Comparison of ENCODE assay signal across 8 cellular contexts in the genomic region with DNA sequence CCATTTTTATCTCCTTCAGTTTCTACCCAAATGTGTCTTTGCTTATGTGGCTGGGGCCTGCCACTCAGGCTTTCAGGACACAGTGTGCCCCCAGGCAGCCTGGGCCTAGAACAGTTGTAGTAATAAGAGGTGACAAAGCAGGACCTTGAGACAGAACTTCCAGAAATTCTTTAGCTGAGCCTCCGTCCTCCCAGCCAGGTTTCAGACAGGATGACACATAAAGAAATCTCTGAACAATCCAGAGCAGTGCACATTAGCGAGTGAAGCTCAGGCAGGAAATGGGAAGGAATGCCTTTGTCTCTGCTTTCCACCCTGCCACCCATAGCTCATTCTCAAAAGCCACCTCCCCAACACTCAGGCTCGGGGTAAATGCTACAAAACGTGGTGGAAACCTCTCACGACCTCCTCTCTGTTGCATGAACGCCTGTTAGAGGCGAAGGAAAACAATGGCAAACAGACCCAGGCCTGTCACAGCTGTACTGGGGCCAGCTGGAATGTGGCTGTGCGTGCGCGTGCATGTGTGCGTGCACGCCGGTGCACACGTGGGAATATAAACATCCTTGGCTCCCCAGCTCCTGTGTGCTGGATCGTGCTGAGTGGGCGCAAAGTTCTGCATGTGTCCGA.
DNase-seq lines count a peak whose midpoint lies in the region; ATAC-seq and TF ChIP-seq lines count a peak whose summit lies in the region.

No MANE protein-coding gene starts in this region.

- in situ Hi-C loops in GM13976 (cut with MboI; ENCODE audit: low sequenced_read_pairs, unreplicated experiment) = no loop called here
- in situ Hi-C loops in KBM-7 (cut with MboI; ENCODE audit: low pct_unique_long_range_greater_than_20kb, low sequenced_read_pairs) = no loop called here

- H3K4me1 Mint-ChIP-seq in activated naive CD8-positive, alpha-beta T cell treated with anti-CD3 and anti-CD28 coated beads, Interleukin-2, amount 50 U/mL, for 24 hours = peaks cover 66% of the 10 kb centered on the region
- H3K4me1 Mint-ChIP-seq in mesothelial cell of epicardium = peaks cover 80% of the 10 kb centered on the region

- H3K4me3 ChIP-seq in coronary artery = no peak overlapping the region

- H3K27me3 Mint-ChIP-seq in activated naive CD8-positive, alpha-beta T cell treated with anti-CD3 and anti-CD28 coated beads, Interleukin-2, amount 50 U/mL, for 24 hours = no peaks in the 10 kb centered on the region
- H3K27me3 Mint-ChIP-seq in mesothelial cell of epicardium (ENCODE audit: low read depth) = no peaks in the 10 kb centered on the region

- peak overlapping the region; percentile 67 for H3K27ac Mint-ChIP-seq in activated naive CD8-positive, alpha-beta T cell treated with anti-CD3 and anti-CD28 coated beads, Interleukin-2, amount 50 U/mL, for 24 hours
- peak overlapping the region; percentile 96 for H3K27ac Mint-ChIP-seq in mesothelial cell of epicardium

- no peaks in the 10 kb centered on the region for H3K9me3 Mint-ChIP-seq in activated naive CD8-positive, alpha-beta T cell treated with anti-CD3 and anti-CD28 coated beads, Interleukin-2, amount 50 U/mL, for 24 hours
- no peaks in the 10 kb centered on the region for H3K9me3 Mint-ChIP-seq in mesothelial cell of epicardium

- ATAC-seq in HG02571 (IDR thresholded peaks at IDR 0.05; ENCODE audit: unreplicated experiment) = peak; percentile 11
- peak; percentile 11 for ATAC-seq in activated naive CD8-positive, alpha-beta T cell treated with anti-CD3 and anti-CD28 coated beads, Interleukin-2, amount 50 U/mL, for 24 hours

- H3K27ac ChIP-seq in C4-2B (peak overlapping the region; percentile 65), coronary artery (peak overlapping the region in 1 of 2 donors; percentile 23)

- H3K4me3 Mint-ChIP-seq in activated naive CD8-positive, alpha-beta T cell treated with anti-CD3 and anti-CD28 coated beads, Interleukin-2, amount 50 U/mL, for 24 hours = peak overlapping the region; percentile 46
- H3K4me3 Mint-ChIP-seq in mesothelial cell of epicardium = no peak overlapping the region

- TF ChIP-seq CTCF in C4-2B (conservative IDR thresholded peaks at IDR 0.05) (no peak), mesothelial cell of epicardium (IDR thresholded peaks at IDR 0.05; ENCODE audit: unreplicated experiment) (no peak), GM13976 (IDR thresholded peaks at IDR 0.05; ENCODE audit: borderline replicate concordance, control extremely low read depth, extremely low read depth, insufficient read depth, missing control alignments) (no peak), coronary artery (IDR thresholded peaks at IDR 0.05) (no peak)

- DNase-seq in activated naive CD8-positive, alpha-beta T cell treated with anti-CD3 and anti-CD28 coated beads, Interleukin-2, amount 50 U/mL, for 24 hours = no peak
- no peak for DNase-seq in mesothelial cell of epicardium (ENCODE audit: low spot score in 2 of 2, unreplicated experiment in 2 of 2)
- DNase-seq in epidermal melanocyte (ENCODE audit: insufficient read length, low spot score) = no peak
- DNase-seq in GM13976 (ENCODE audit: low spot score) = no peak
- no peak for DNase-seq in KBM-7
- DNase-seq in coronary artery (ENCODE audit: low spot score) = no peak

- no peaks in the 10 kb centered on the region for H3K36me3 Mint-ChIP-seq in activated naive CD8-positive, alpha-beta T cell treated with anti-CD3 and anti-CD28 coated beads, Interleukin-2, amount 50 U/mL, for 24 hours (ENCODE audit: low read depth)
- H3K36me3 Mint-ChIP-seq in mesothelial cell of epicardium = no peaks in the 10 kb centered on the region
